In the genomic region with DNA sequence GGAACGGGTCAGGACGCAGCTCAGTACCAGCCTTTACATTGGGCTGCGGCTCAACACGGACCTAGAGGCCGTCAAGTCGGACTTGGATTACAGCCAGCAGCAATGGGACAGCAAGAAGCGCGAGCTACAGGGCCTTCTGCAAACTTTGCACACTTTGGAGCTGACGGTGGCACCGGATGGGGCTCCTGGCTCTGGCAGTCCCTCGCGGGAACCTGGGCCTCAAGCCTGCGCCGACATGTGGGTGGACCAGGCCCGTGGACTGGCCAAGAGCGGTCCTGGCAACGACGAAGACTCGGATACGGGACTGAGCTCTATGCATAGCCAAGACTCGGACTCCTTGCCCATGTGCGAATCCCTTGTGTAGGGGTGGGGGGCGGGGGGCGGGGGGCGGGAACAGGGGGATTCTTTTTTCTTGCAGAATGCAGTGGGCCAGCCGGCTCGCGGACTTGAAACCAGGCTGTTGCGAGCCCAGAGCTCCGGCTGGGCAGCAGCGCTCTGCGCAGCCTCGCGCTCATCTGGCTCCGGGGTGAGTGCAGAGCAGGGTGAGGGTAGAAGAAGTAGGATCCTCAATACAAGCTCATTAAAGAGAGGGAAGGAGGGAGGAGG, we compare ENCODE assay signal across 9 cellular contexts. TPM values are rescaled to one million over a fixed set of nuclear protein-coding genes. Genes with fewer than 3 reads are reported as not detected.
A peak's percentile ranks its signal among the peaks of the same experiment; 100 is the strongest.
DNase-seq lines count a peak whose midpoint lies in the region; ATAC-seq and TF ChIP-seq lines count a peak whose summit lies in the region.
"Had no signal": no experiment of that assay in that cellular context is flagged by ENCODE, and none has a peak within 500 bp of the region (broad histone marks: within the 10 kb centered on the region; RNA-seq: fewer than 3 reads in every experiment).

No MANE protein-coding gene starts in this region.

- no peaks in the 10 kb centered on the region for H3K36me3 Mint-ChIP-seq in endothelial cell (ENCODE audit: low read depth, unreplicated experiment)
- H3K36me3 Mint-ChIP-seq in stimulated activated naive B cell treated with anti-CD40 and anti-IgM and Interleukin-4, amounts not matched to agents 10 μg/mL and 1 μg/mL and 100 μg/mL, for 72 hours = no peaks in the 10 kb centered on the region
- H3K36me3 Mint-ChIP-seq in natural killer cell = no peaks in the 10 kb centered on the region

- no peak overlapping the region for H3K27ac ChIP-seq in left lung

- H3K36me3 ChIP-seq in left lung = no peaks in the 10 kb centered on the region

- H3K27me3 Mint-ChIP-seq in endothelial cell (ENCODE audit: unreplicated experiment) = peaks cover 2% of the 10 kb centered on the region
- peaks cover 59 to 79% of the 10 kb centered on the region in 2 donors for H3K27me3 Mint-ChIP-seq in stimulated activated naive B cell treated with anti-CD40 and anti-IgM and Interleukin-4, amounts not matched to agents 10 μg/mL and 1 μg/mL and 100 μg/mL, for 72 hours
- H3K27me3 Mint-ChIP-seq in natural killer cell (ENCODE audit: low read depth in 2 of 2) = peaks cover 45 to 71% of the 10 kb centered on the region in 2 donors

- no peak for TF ChIP-seq CTCF in endothelial cell (IDR thresholded peaks at IDR 0.05; ENCODE audit: unreplicated experiment)
- TF ChIP-seq CTCF in left lung (IDR thresholded peaks at IDR 0.05) = no peak
- TF ChIP-seq CTCF in natural killer cell (IDR thresholded peaks at IDR 0.05) = no peak

- H3K4me1 Mint-ChIP-seq in endothelial cell (ENCODE audit: unreplicated experiment) = peaks cover 24% of the 10 kb centered on the region
- H3K4me1 Mint-ChIP-seq in stimulated activated naive B cell treated with anti-CD40 and anti-IgM and Interleukin-4, amounts not matched to agents 10 μg/mL and 1 μg/mL and 100 μg/mL, for 72 hours = peaks cover 3 to 13% of the 10 kb centered on the region in 2 donors
- no peaks in the 10 kb centered on the region for H3K4me1 Mint-ChIP-seq in natural killer cell

- no peak for ATAC-seq in left lung
- no peak for ATAC-seq in stimulated activated naive B cell treated with anti-CD40 and anti-IgM and Interleukin-4, amounts not matched to agents 10 μg/mL and 1 μg/mL and 100 μg/mL, for 72 hours (replicated peaks)
- no peak for ATAC-seq in natural killer cell

- no peaks in the 10 kb centered on the region for H3K9me3 Mint-ChIP-seq in endothelial cell (ENCODE audit: unreplicated experiment)
- no peaks in the 10 kb centered on the region for H3K9me3 Mint-ChIP-seq in stimulated activated naive B cell treated with anti-CD40 and anti-IgM and Interleukin-4, amounts not matched to agents 10 μg/mL and 1 μg/mL and 100 μg/mL, for 72 hours
- no peaks in the 10 kb centered on the region for H3K9me3 Mint-ChIP-seq in natural killer cell

- H3K4me3 Mint-ChIP-seq in endothelial cell (ENCODE audit: unreplicated experiment) (peak overlapping the region; percentile 90), natural killer cell (no peak overlapping the region)
- peak overlapping the region in 1 of 2 donors; percentile 46 for H3K4me3 Mint-ChIP-seq in stimulated activated naive B cell treated with anti-CD40 and anti-IgM and Interleukin-4, amounts not matched to agents 10 μg/mL and 1 μg/mL and 100 μg/mL, for 72 hours

- peaks cover 4 to 17% of the 10 kb centered on the region in 2 donors for H3K4me1 ChIP-seq in left lung

- peak overlapping the region; percentile 6 to 30 for H3K4me3 ChIP-seq in left lung

- H3K27ac Mint-ChIP-seq in endothelial cell (ENCODE audit: unreplicated experiment) = no peak overlapping the region
- H3K27ac Mint-ChIP-seq in stimulated activated naive B cell treated with anti-CD40 and anti-IgM and Interleukin-4, amounts not matched to agents 10 μg/mL and 1 μg/mL and 100 μg/mL, for 72 hours = peak overlapping the region; percentile 90
- no peak overlapping the region for H3K27ac Mint-ChIP-seq in natural killer cell

- intact Hi-C loops in left lung (cut with DNase I) = no loop called here
- intact Hi-C loops in natural killer cell (cut with micrococcal nuclease) = no loop called here

- H3K9me3 ChIP-seq in left lung = no peaks in the 10 kb centered on the region

- DNase-seq in HuH-7 (ENCODE audit: low spot score) = peak; percentile 32
- peak; percentile 29 for DNase-seq in endothelial cell (ENCODE audit: low spot score)
- peak in 1 of 2 donors; percentile 76 for DNase-seq in left lung
- no peak for DNase-seq in stimulated activated naive B cell treated with anti-CD40 and anti-IgM and Interleukin-4, amounts not matched to agents 10 μg/mL and 1 μg/mL and 100 μg/mL, for 72 hours
- DNase-seq in stimulated activated CD4-positive, alpha-beta T cell treated with anti-CD3 and anti-CD28 coated beads, Interleukin-4, amount 100 ng/mL, for 1 hour = no peak
- DNase-seq in cerebellar cortex (ENCODE audit: low spot score) = no peak
- DNase-seq in natural killer cell = no peak
- DNase-seq: cortex of kidney had no signal

- peaks cover 60 to 97% of the 10 kb centered on the region in 2 donors for H3K27me3 ChIP-seq in left lung

RNA-seq across cellular contexts. Expression of a gene that starts 1.7 kb away (rescaled TPM):
- total RNA-seq in endothelial cell (ENCODE audit: unreplicated experiment) (17.5 TPM), left lung (1 to 10 TPM; 2.0 to 4.5 TPM), natural killer cell (not detected)
- total RNA-seq: T-helper 1 cell treated with Interleukin-12 subunit alpha and Interleukin-12 subunit beta and Interleukin-4 antibody, amounts not matched to agents 30 ng/mL and 1 ng/mL, for 36 hours had no signal

Comparison
In these comparisons a context has a peak if more than half of its experiments do, and no peak if none do; other contexts are left out.
1. DNase-seq: peak in HuH-7 (single experiment) and endothelial cell (single experiment); none in stimulated activated naive B cell treated with anti-CD40 and anti-IgM and Interleukin-4, amounts not matched to agents 10 μg/mL and 1 μg/mL and 100 μg/mL, for 72 hours (single experiment), stimulated activated CD4-positive, alpha-beta T cell treated with anti-CD3 and anti-CD28 coated beads, Interleukin-4, amount 100 ng/mL, for 1 hour (single experiment), cerebellar cortex (single experiment) and natural killer cell (single experiment).